In the genomic region with DNA sequence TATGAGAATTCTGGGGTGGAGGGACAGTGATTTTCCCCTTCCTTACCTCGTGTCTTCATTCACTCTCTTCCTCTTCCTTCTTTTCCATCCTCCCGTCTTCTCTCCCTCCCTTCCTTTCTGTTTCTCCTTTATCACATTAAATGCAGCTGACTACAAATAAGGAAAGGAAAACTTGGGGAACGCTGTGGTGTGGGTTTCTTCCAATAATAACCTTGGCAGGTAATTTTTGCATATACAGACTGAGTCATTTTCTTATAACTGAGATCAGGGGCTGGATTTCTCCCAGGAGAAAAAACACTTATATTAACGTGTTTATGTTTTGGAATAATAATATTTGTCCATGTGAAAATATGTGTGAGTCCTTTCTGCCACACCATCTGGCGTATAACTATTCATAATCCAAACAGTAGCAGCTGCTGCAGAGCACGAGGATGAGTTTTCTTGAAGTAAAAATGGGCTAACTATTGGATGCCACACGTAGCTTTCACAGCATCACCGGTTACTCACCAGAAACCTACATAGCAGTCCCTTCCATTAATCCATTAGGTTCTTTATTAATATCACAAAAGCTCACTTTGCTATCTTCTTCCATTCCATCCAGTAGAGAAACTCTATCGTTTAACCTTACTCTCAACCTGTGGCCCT, we compare ENCODE assay signal across 12 cellular contexts.
A peak's percentile ranks its signal among the peaks of the same experiment; 100 is the strongest.
DNase-seq lines count a peak whose midpoint lies in the region; ATAC-seq and TF ChIP-seq lines count a peak whose summit lies in the region.
"Had no signal": no experiment of that assay in that cellular context is flagged by ENCODE, and none has a peak within 500 bp of the region (broad histone marks: within the 10 kb centered on the region; RNA-seq: fewer than 3 reads in every experiment).

No MANE protein-coding gene starts in this region.

- no peaks in the 10 kb centered on the region for H4K20me1 ChIP-seq in osteoblast (ENCODE audit: insufficient read depth, low read length)

- ATAC-seq in HG03139 (IDR thresholded peaks at IDR 0.05; ENCODE audit: unreplicated experiment) (peak; percentile 7), GM21390 (IDR thresholded peaks at IDR 0.05; ENCODE audit: unreplicated experiment) (no peak)

- no peaks in the 10 kb centered on the region for H3K36me3 ChIP-seq in osteoblast (ENCODE audit: insufficient read depth, low read length)
- H3K36me3 ChIP-seq: SJSA1, spleen had no signal

- peaks cover 17% of the 10 kb centered on the region for H3K4me1 ChIP-seq in osteoblast (ENCODE audit: insufficient read depth, low read length)

- H3K79me2 ChIP-seq in osteoblast (ENCODE audit: insufficient read depth, low read length), result no peaks in the 10 kb centered on the region

- H2AFZ ChIP-seq in osteoblast (ENCODE audit: low read length), result peak overlapping the region; percentile 36

- in situ Hi-C loops in astrocyte of the cerebellum (cut with HindIII; ENCODE audit: low sequenced_read_pairs), result no loop called here

- TF ChIP-seq CTCF in astrocyte of the cerebellum (IDR thresholded peaks at IDR 0.05; ENCODE audit: low read depth, low read length, missing control alignments) (no peak), osteoblast (IDR thresholded peaks at IDR 0.05; ENCODE audit: extremely low read depth, low read depth, low read length) (no peak)

- peak; percentile 48 for DNase-seq in EL
- DNase-seq in astrocyte of the cerebellum (ENCODE audit: low read depth), result peak; percentile 20
- DNase-seq in osteoblast (ENCODE audit: insufficient read length, low spot score, missing footprints), result peak; percentile 80
- DNase-seq in RKO (ENCODE audit: low spot score), result no peak
- no peak for DNase-seq in NCI-H1930 (lab: John Stamatoyannopoulos, UW)
- DNase-seq in activated CD8-positive, alpha-beta memory T cell treated with anti-CD3 and anti-CD28 coated beads, Interleukin-2, amount 50 U/mL, for 4 hours, result no peak
- DNase-seq: activated CD4-positive, CD25-positive, alpha-beta regulatory T cell treated with anti-CD3 and anti-CD28 coated beads, Interleukin-2, amount 50 U/mL, for 72 hours; NCI-H345; spleen had no signal

- H3K4me2 ChIP-seq in osteoblast (ENCODE audit: insufficient read depth, low read length), result peak overlapping the region; percentile 53

- H3K27ac ChIP-seq in osteoblast (ENCODE audit: low read depth, low read length), result peak overlapping the region; percentile 63
- H3K27ac ChIP-seq: SJSA1, spleen had no signal

- no peaks in the 10 kb centered on the region for H3K9me3 ChIP-seq in osteoblast (ENCODE audit: low read depth, low read length)
- H3K9me3 ChIP-seq: SJSA1, spleen had no signal

- H3K27me3 ChIP-seq in osteoblast (ENCODE audit: insufficient read depth, low read length), result peaks cover 3% of the 10 kb centered on the region
- H3K27me3 ChIP-seq: SJSA1 had no signal

- H3K4me3 ChIP-seq in astrocyte of the cerebellum (ENCODE audit: low read depth, low read length), result no peak overlapping the region
- peak overlapping the region; percentile 43 for H3K4me3 ChIP-seq in osteoblast (ENCODE audit: insufficient read depth, low read length)
- H3K4me3 ChIP-seq: SJSA1, spleen had no signal

Comparison
In these comparisons a context has a peak if more than half of its experiments do, and no peak if none do; other contexts are left out.
1. DNase-seq: peak in EL (single experiment), astrocyte of the cerebellum (single experiment) and osteoblast (single experiment); none in RKO (single experiment), NCI-H1930 (0 of 2) and activated CD8-positive, alpha-beta memory T cell treated with anti-CD3 and anti-CD28 coated beads, Interleukin-2, amount 50 U/mL, for 4 hours (single experiment).